Comparison of ENCODE assay signal across 21 cellular contexts in genomic region chr6:120844084-120844483, GRCh38.
DNase-seq lines count a peak whose midpoint lies in the region; TF ChIP-seq lines count a peak whose summit lies in the region.
"Had no signal": no experiment of that assay in that cellular context is flagged by ENCODE, and none has a peak within 500 bp of the region (broad histone marks: within the 10 kb centered on the region; RNA-seq: fewer than 3 reads in every experiment).

No MANE protein-coding gene starts in this region.

- H3K4me3 ChIP-seq in neural cell (ENCODE audit: low read length), result no peak overlapping the region
- H3K4me3 ChIP-seq: A549; BLaER1 treated with 17β-estradiol and CSF1 and Interleukin-3, amounts not matched to agents 10 nM and 100 nM; GM12878; GM23248 had no signal

- H3K27me3 ChIP-seq in neural cell (ENCODE audit: insufficient read depth, low read depth, low read length), result no peaks in the 10 kb centered on the region
- H3K27me3 ChIP-seq: BE2C; BLaER1 treated with 17β-estradiol and CSF1 and Interleukin-3, amounts not matched to agents 10 nM and 100 nM had no signal

- no peak for TF ChIP-seq RAD21 in neural cell (conservative IDR thresholded peaks at IDR 0.05)

- no peaks in the 10 kb centered on the region for H3K79me2 ChIP-seq in neural cell (replicated peaks; ENCODE audit: insufficient read depth, low read length)

- H2AFZ ChIP-seq in neural cell (ENCODE audit: low read depth, low read length), result no peak overlapping the region
- H2AFZ ChIP-seq: GM23248 had no signal

- no peaks in the 10 kb centered on the region for H3F3A ChIP-seq in neural cell (ENCODE audit: insufficient read depth, low read length, poor library complexity, severe bottlenecking)

- H3K4me2 ChIP-seq in neural cell (ENCODE audit: low read length), result no peak overlapping the region
- H3K4me2 ChIP-seq: A549; BLaER1 treated with 17β-estradiol and CSF1 and Interleukin-3, amounts not matched to agents 10 nM and 100 nM had no signal

- no peak overlapping the region for H3K9ac ChIP-seq in neural cell (ENCODE audit: low read length)
- H3K9ac ChIP-seq: BLaER1 treated with 17β-estradiol and CSF1 and Interleukin-3, amounts not matched to agents 10 nM and 100 nM; GM23248 had no signal

- no peak for TF ChIP-seq CTCF in neural cell (IDR thresholded peaks at IDR 0.05; ENCODE audit: poor library complexity, severe bottlenecking)

- H4K20me1 ChIP-seq in neural cell (ENCODE audit: insufficient read depth), result no peaks in the 10 kb centered on the region
- H4K20me1 ChIP-seq: BLaER1 treated with 17β-estradiol and CSF1 and Interleukin-3, amounts not matched to agents 10 nM and 100 nM had no signal

- H3K9me3 ChIP-seq in neural cell (ENCODE audit: low read length), result no peaks in the 10 kb centered on the region
- H3K9me3 ChIP-seq: A549; BE2C; BLaER1 treated with 17β-estradiol and CSF1 and Interleukin-3, amounts not matched to agents 10 nM and 100 nM had no signal

- no peaks in the 10 kb centered on the region for H3K36me3 ChIP-seq in neural cell (ENCODE audit: insufficient read depth, low read length)
- H3K36me3 ChIP-seq: BE2C; BLaER1 treated with 17β-estradiol and CSF1 and Interleukin-3, amounts not matched to agents 10 nM and 100 nM had no signal

- no peak overlapping the region for H3K27ac ChIP-seq in neural cell (ENCODE audit: low read length)
- H3K27ac ChIP-seq: A549; BLaER1 treated with 17β-estradiol and CSF1 and Interleukin-3, amounts not matched to agents 10 nM and 100 nM; GM23248 had no signal

- TF ChIP-seq EP300 in neural cell (conservative IDR thresholded peaks at IDR 0.05; ENCODE audit: poor library complexity, severe bottlenecking), result peak; percentile 36

- DNase-seq in NCI-H1417 (lab: John Stamatoyannopoulos, UW) (peak in 2 of 3 experiments; percentile 4 to 21), NCI-H1417 treated with DMSO at 0.1 percent for 48 hours (lab: John Stamatoyannopoulos, UW) (no peak), SHP77 treated with DMSO at 0.1 percent for 48 hours (lab: John Stamatoyannopoulos, UW) (peak; percentile 22), SHP77 (lab: John Stamatoyannopoulos, UW) (no peak), cortex of kidney (lab: John Stamatoyannopoulos, UW) (no peak)
- DNase-seq: 8988T; ACHN; AML-193; BE2C; CD4-positive, alpha-beta T cell; CD8-positive, alpha-beta memory T cell; DMS79; EL; GDM1; GM23248; H7; HFFc6 had no signal

- H3K9me2 ChIP-seq in neural cell (ENCODE audit: insufficient read depth, low read length), result no peaks in the 10 kb centered on the region

TF ChIP-seq in neural cell, 6 proteins besides CTCF, POLR2A, EP300 and RAD21:
- TF ChIP-seq SMC3 (conservative IDR thresholded peaks at IDR 0.05; ENCODE audit: poor library complexity) (no peak), POLR2AphosphoS5 (IDR thresholded peaks at IDR 0.05) (peak; percentile 33)

Comparison
In these comparisons a context has a peak if more than half of its experiments do, and no peak if none do; other contexts are left out.
1. DNase-seq: peak in NCI-H1417 (2 of 3) and SHP77 treated with DMSO at 0.1 percent for 48 hours (single experiment); none in NCI-H1417 treated with DMSO at 0.1 percent for 48 hours (single experiment), SHP77 (0 of 2) and cortex of kidney (single experiment).